Comparison of ENCODE assay signal across 33 cellular contexts in genomic region chr4:107467461-107467860, GRCh38.
"Had no signal": no experiment of that assay in that cellular context is flagged by ENCODE, and none has a peak within 500 bp of the region (broad histone marks: within the 10 kb centered on the region; RNA-seq: fewer than 3 reads in every experiment).

No MANE protein-coding gene starts in this region.

- H3K27me3 ChIP-seq: adrenal gland, body of pancreas, esophagus muscularis mucosa, gastroesophageal sphincter, heart right ventricle had no signal

- ATAC-seq: activated CD4-positive, alpha-beta T cell treated with anti-CD3 and anti-CD28 coated beads for 36 hours; activated CD8-positive, alpha-beta memory T cell treated with anti-CD3 and anti-CD28 coated beads, Interleukin-2, amount 10 ng/mL, durations not matched to agents 7 days and 5 days; activated CD8-positive, alpha-beta T cell treated with anti-CD3 and anti-CD28 coated beads, Interleukin-2, amount 10 ng/mL, durations not matched to agents 7 days and 5 days; activated naive CD8-positive, alpha-beta T cell treated with anti-CD3 and anti-CD28 coated beads, Interleukin-2, amount 50 U/mL, for 24 hours; body of pancreas; effector memory CD8-positive, alpha-beta T cell; gastroesophageal sphincter; heart right ventricle; T-helper 17 cell had no signal

- H3K36me3 ChIP-seq: adrenal gland, esophagus muscularis mucosa, gastroesophageal sphincter, heart right ventricle, WERI-Rb-1 had no signal

- H3K4me3 ChIP-seq: adrenal gland, body of pancreas, esophagus muscularis mucosa, gastroesophageal sphincter, heart right ventricle had no signal

- H3K9me3 ChIP-seq: adrenal gland, body of pancreas, esophagus muscularis mucosa, gastroesophageal sphincter, heart right ventricle had no signal

- H3K4me1 ChIP-seq: adrenal gland, body of pancreas, esophagus muscularis mucosa, gastroesophageal sphincter, heart right ventricle had no signal

- H3K27ac ChIP-seq: adrenal gland, body of pancreas, esophagus muscularis mucosa, gastroesophageal sphincter, heart right ventricle, WERI-Rb-1 had no signal

- DNase-seq: activated CD4-positive, alpha-beta memory T cell treated with anti-CD3 and anti-CD28 coated beads for 36 hours; activated CD4-positive, alpha-beta T cell treated with anti-CD3 and anti-CD28 coated beads for 36 hours; activated CD4-positive, alpha-beta T cell treated with anti-CD3 and anti-CD28 coated beads, Interleukin-2, amount 10 ng/mL, durations not matched to agents 24 days and 14 days; activated CD4-positive, CD25-positive, alpha-beta regulatory T cell; activated CD4-positive, CD25-positive, alpha-beta regulatory T cell treated with anti-CD3 and anti-CD28 coated beads, Interleukin-2, amount 50 U/mL, for 72 hours; activated CD8-positive, alpha-beta memory T cell treated with anti-CD3 and anti-CD28 coated beads, Interleukin-2, amount 10 ng/mL, durations not matched to agents 7 days and 5 days; activated CD8-positive, alpha-beta memory T cell treated with anti-CD3 and anti-CD28 coated beads, Interleukin-2, amount 50 U/mL, for 4 hours; activated CD8-positive, alpha-beta T cell treated with anti-CD3 and anti-CD28 coated beads, Interleukin-2, amount 10 ng/mL, durations not matched to agents 7 days and 5 days; activated effector memory CD4-positive, alpha-beta T cell treated with anti-CD3 and anti-CD28 coated beads, Interleukin-2, amount 50 U/mL, for 16 hours; activated naive CD4-positive, alpha-beta T cell treated with anti-CD3 and anti-CD28 coated beads for 36 hours; activated naive CD8-positive, alpha-beta T cell treated with anti-CD3 and anti-CD28 coated beads for 36 hours; activated naive CD8-positive, alpha-beta T cell treated with anti-CD3 and anti-CD28 coated beads, Interleukin-2, amount 50 U/mL, for 24 hours; activated T-cell treated with anti-CD3 and anti-CD28 coated beads, Interleukin-2, amount 50 U/mL, for 1 hour; activated T-cell treated with anti-CD3 and anti-CD28 coated beads, Interleukin-2, amount 50 U/mL, for 48 hours; adrenal gland; amygdala; aorta; body of pancreas; caudate nucleus; cortex of kidney; dermis blood vessel endothelial cell; effector CD4-positive, alpha-beta T cell; effector memory CD8-positive, alpha-beta T cell; erythroblast; foreskin melanocyte; heart right ventricle; T-helper 1 cell; T-helper 17 cell; T1000; WERI-Rb-1 had no signal

- FAIRE-seq: colon had no signal
